ENCODE assay signal across 8 cellular contexts in the genomic region with DNA sequence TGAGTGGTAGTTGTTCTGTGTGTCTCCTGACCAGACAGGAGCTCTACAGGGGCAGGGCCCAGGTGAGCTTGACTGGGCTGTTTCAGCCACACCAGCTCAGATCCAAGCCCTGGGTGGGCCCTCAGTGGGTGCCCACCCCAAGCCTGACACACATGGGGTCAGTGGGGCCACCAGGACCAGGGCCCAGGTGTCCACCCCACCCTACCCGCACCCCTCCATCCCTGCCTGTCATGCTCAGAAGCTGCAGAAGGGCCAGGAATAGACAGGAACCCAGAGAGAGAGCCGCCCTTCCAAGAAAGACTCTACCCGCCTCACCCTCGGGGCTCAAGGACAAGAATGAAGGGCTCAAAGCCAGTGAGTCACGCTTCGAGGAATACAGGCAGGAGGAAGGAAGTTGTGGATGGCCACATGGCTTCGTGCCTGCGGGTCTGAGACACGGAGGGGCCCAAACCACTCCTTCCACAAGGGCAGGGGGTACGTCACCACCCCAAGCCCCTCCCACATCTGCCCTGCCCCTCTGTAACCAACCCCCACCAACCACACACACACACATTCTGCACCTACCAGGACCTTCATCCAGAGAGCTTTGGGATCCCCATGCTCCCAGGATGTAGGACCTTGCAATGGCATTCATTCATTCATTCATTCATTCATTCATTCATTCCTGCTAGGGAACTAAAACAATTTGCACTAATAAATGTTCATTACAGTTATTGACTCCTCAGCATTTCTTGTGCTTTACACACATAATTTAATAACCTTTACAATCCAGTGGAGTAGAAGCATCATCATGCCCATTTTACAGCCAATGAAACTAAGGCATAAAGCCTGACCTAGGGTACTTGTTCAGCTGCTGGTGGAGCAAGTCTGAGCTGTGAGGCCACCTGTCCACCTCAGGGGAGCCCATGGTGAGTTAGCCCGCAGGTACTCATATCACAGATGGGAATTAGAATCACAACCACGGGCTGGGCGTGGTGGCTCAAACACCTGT. TPM values are rescaled to one million over a fixed set of nuclear protein-coding genes. Genes with fewer than 3 reads are reported as not detected.
DNase-seq lines count a peak whose midpoint lies in the region; ATAC-seq and TF ChIP-seq lines count a peak whose summit lies in the region.

No MANE protein-coding gene starts in this region.

- WGBS in esophagus squamous epithelium, 2 donors = 15 to 20% methylated on average over 3 to 7 of the region's 13 CpGs
- WGBS in neuronal stem cell (ENCODE audit: extremely low coverage in 2 of 2, insufficient read length in 2 of 2, insufficient replicate concordance in 1 of 2), 2 donors = no CpG with 5 or more reads among the region's 13 CpGs

- H3K4me1 ChIP-seq in esophagus squamous epithelium (peaks cover 64 to 98% (median 84%) of the 10 kb centered on the region in 3 donors), neuronal stem cell (ENCODE audit: control insufficient read depth in 2 of 2, insufficient read depth in 1 of 2, low read depth in 1 of 2, low read length in 2 of 2) (peaks cover 29 to 38% of the 10 kb centered on the region in 2 donors), upper lobe of right lung (peaks cover 92% of the 10 kb centered on the region)

- H2BK5ac ChIP-seq in neuronal stem cell (ENCODE audit: low read length) = peak overlapping the region; percentile 93

- no peak overlapping the region for H3K23ac ChIP-seq in neuronal stem cell (ENCODE audit: low read depth, low read length, poor library complexity)

- DNase-seq in AG20443 (ENCODE audit: low spot score) (peak; percentile 95), MV-4-11 (lab: John Stamatoyannopoulos, UW) (peak; percentile 96), esophagus squamous epithelium (lab: John Stamatoyannopoulos, UW) (no peak), neuronal stem cell (ENCODE audit: low spot score) (no peak), upper lobe of right lung (peak; percentile 88)
- DNase-seq in activated CD8-positive, alpha-beta memory T cell treated with anti-CD3 and anti-CD28 coated beads, Interleukin-2, amount 50 U/mL, for 4 hours = peak; percentile 64

- H3K18ac ChIP-seq in neuronal stem cell (ENCODE audit: low read length) = peak overlapping the region; percentile 91

- no peak overlapping the region for H4K91ac ChIP-seq in neuronal stem cell (ENCODE audit: low read depth, low read length, poor library complexity)

- H3K36me3 ChIP-seq in esophagus squamous epithelium (peaks cover 5 to 70% (median 42%) of the 10 kb centered on the region in 3 donors), neuronal stem cell (replicated peaks in 1 of 2; ENCODE audit: control insufficient read depth in 2 of 2, insufficient read depth in 2 of 2, low read length in 2 of 2) (peaks cover 3 to 5% of the 10 kb centered on the region in 2 donors), upper lobe of right lung (peaks cover 11% of the 10 kb centered on the region)

- peaks cover 3% of the 10 kb centered on the region for H3K79me1 ChIP-seq in neuronal stem cell (ENCODE audit: low read depth, low read length)

- peak overlapping the region; percentile 10 for H2BK120ac ChIP-seq in neuronal stem cell (ENCODE audit: low read depth, low read length)

- ATAC-seq in upper lobe of right lung = peak; percentile 89
- no peak for ATAC-seq in HG03097 (IDR thresholded peaks at IDR 0.05; ENCODE audit: low FRiP score, unreplicated experiment)
- ATAC-seq in HG02642 (IDR thresholded peaks at IDR 0.05; ENCODE audit: poor library complexity, unreplicated experiment) = no peak

- peak overlapping the region in 3 of 4 donors; percentile 12 to 43 (median 20) for H3K4me3 ChIP-seq in esophagus squamous epithelium
- H3K4me3 ChIP-seq in neuronal stem cell (ENCODE audit: low read length in 2 of 2) = no peak overlapping the region
- H3K4me3 ChIP-seq in upper lobe of right lung = no peak overlapping the region

- no peak overlapping the region for H4K8ac ChIP-seq in neuronal stem cell (ENCODE audit: low read depth, low read length)

- H2AFZ ChIP-seq in neuronal stem cell (ENCODE audit: low read length) = no peak overlapping the region

- no peak overlapping the region for H3K4me2 ChIP-seq in neuronal stem cell (ENCODE audit: insufficient read depth, low read length, poor library complexity, severe bottlenecking)

- peak overlapping the region; percentile 10 for H3K14ac ChIP-seq in neuronal stem cell (ENCODE audit: low read length)

- H3K9me3 ChIP-seq in esophagus squamous epithelium (no peaks in the 10 kb centered on the region), neuronal stem cell (replicated peaks in 1 of 2; ENCODE audit: control insufficient read depth in 2 of 2, insufficient read depth in 1 of 2, low read depth in 1 of 2, low read length in 2 of 2) (no peaks in the 10 kb centered on the region), upper lobe of right lung (no peaks in the 10 kb centered on the region)

- H2BK12ac ChIP-seq in neuronal stem cell (ENCODE audit: low read length) = peak overlapping the region; percentile 35

- intact Hi-C loops in esophagus squamous epithelium (cut with DNase I) (no loop called here), upper lobe of right lung (cut with DNase I) (no loop called here)

- TF ChIP-seq CTCF in esophagus squamous epithelium (IDR thresholded peaks at IDR 0.05) (no peak), upper lobe of right lung (IDR thresholded peaks at IDR 0.05) (no peak)

- no peak for TF ChIP-seq POLR2A in esophagus squamous epithelium (IDR thresholded peaks at IDR 0.05)

- H3K27ac ChIP-seq in esophagus squamous epithelium (peak overlapping the region; percentile 99 to 100 (median 99)), neuronal stem cell (replicated peaks; ENCODE audit: low read length) (no peak overlapping the region), upper lobe of right lung (peak overlapping the region; percentile 83)

- H3K27me3 ChIP-seq in esophagus squamous epithelium (no peaks in the 10 kb centered on the region), neuronal stem cell (ENCODE audit: control insufficient read depth in 3 of 3, insufficient read depth in 3 of 3, low read depth in 1 of 3, low read length in 3 of 3) (no peaks in the 10 kb centered on the region), upper lobe of right lung (no peaks in the 10 kb centered on the region)

- H3K9ac ChIP-seq in neuronal stem cell (ENCODE audit: low read depth, low read length, poor library complexity) = no peak overlapping the region

- H2AK5ac ChIP-seq in neuronal stem cell (ENCODE audit: low read depth, low read length) = peak overlapping the region; percentile 90

- peak overlapping the region; percentile 8 for H2BK15ac ChIP-seq in neuronal stem cell (ENCODE audit: low read length)

- H3K4ac ChIP-seq in neuronal stem cell (ENCODE audit: low read length) = no peak overlapping the region

RNA-seq across cellular contexts. Expression of gene STXBP1, which starts 56.0 kb away (rescaled TPM):
- total RNA-seq in esophagus squamous epithelium (10 to 100 TPM in 2 of 4 donors, 1 to 10 TPM in 2; 4.7 to 36.1 (median 12.2) TPM), upper lobe of right lung (92.1 TPM)
- 33.7 TPM for polyA plus RNA-seq in neuronal stem cell (2013, experiment 1 of 2)
- 32.9 TPM for polyA plus RNA-seq in neuronal stem cell (2013, experiment 2 of 2)

Comparison
In these comparisons a context has a peak if more than half of its experiments do, and no peak if none do; other contexts are left out.
1. DNase-seq: peak in AG20443 (single experiment), MV-4-11 (single experiment), activated CD8-positive, alpha-beta memory T cell treated with anti-CD3 and anti-CD28 coated beads, Interleukin-2, amount 50 U/mL, for 4 hours (single experiment) and upper lobe of right lung (single experiment); none in esophagus squamous epithelium (single experiment) and neuronal stem cell (single experiment).
2. H3K4me3 ChIP-seq: peak in esophagus squamous epithelium (3 of 4); none in neuronal stem cell (0 of 2) and upper lobe of right lung (single experiment).